14 cellular contexts compared by ENCODE assay signal in the genomic region with DNA sequence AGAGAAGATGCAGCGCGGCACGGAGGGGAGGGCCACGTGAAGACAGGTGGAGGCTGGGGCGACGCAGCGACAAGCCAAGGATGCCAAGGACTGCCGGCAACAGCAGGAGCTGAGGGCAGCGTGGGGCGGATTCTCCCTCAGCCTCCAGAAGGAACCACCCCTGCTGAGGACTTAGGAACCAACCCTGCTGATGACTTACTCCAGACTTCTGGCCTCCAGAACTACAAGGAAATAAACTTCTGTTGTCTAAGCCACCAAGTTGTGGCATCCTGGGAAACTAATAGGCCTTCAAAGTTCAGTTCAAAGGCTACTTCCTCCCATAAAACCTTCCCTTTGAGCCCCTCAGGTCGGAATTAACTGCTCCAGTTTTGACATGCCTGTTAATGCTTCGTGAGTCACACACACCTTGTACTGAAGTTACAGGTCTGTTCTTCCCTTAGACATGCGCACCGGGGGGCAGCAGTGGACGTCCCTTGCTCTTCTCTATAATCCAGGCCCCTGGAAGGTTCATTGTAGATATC.
DNase-seq lines count a peak whose midpoint lies in the region; ATAC-seq, FAIRE-seq and TF ChIP-seq lines count a peak whose summit lies in the region.
"Had no signal": no experiment of that assay in that cellular context is flagged by ENCODE, and none has a peak within 500 bp of the region (broad histone marks: within the 10 kb centered on the region; RNA-seq: fewer than 3 reads in every experiment).

No MANE protein-coding gene starts in this region.

- DNase-seq in natural killer cell, result no peak
- no peak for DNase-seq in natural killer cell treated with Interleukin-12 subunit alpha and Interleukin-12 subunit beta and Interleukin-15 and Interleukin-18, amount 100 ng/mL, for 72 hours (ENCODE audit: low spot score)
- peak; percentile 83 for DNase-seq in SW480 (ENCODE audit: low spot score)
- peak; percentile 94 for DNase-seq in islet precursor cell
- peak; percentile 14 to 54 for DNase-seq in upper lobe of left lung
- DNase-seq in GM19239 (ENCODE audit: insufficient read length, low spot score), result no peak
- no peak for DNase-seq in HEK293T (ENCODE audit: extremely low spot score)
- DNase-seq in UCSD-AML1 (lab: John Stamatoyannopoulos, UW; ENCODE audit: unreplicated experiment), result no peak
- DNase-seq: AML-193, gastrocnemius medialis, GDM1, NCI-H510A had no signal

- H3K4me3 ChIP-seq in upper lobe of left lung, result no peak overlapping the region
- H3K4me3 ChIP-seq: gastrocnemius medialis had no signal

- no peaks in the 10 kb centered on the region for H3K4me1 ChIP-seq in upper lobe of left lung
- H3K4me1 ChIP-seq: gastrocnemius medialis, parathyroid adenoma had no signal

- TF ChIP-seq CTCF in natural killer cell (IDR thresholded peaks at IDR 0.05) (no peak), upper lobe of left lung (IDR thresholded peaks at IDR 0.05) (no peak)

- H3K36me3 Mint-ChIP-seq in natural killer cell, result no peaks in the 10 kb centered on the region
- H3K36me3 Mint-ChIP-seq in natural killer cell treated with Interleukin-12 subunit alpha and Interleukin-12 subunit beta and Interleukin-15 and Interleukin-18, amount 100 ng/mL, for 72 hours, result no peaks in the 10 kb centered on the region

- CTCF ChIA-PET in HEK293T (lab: Yijun Ruan, JAX), result no interaction called here

- WGBS in upper lobe of left lung, 2 donors, result 89 to 90% methylated on average over 15 of the region's 15 CpGs

- no peaks in the 10 kb centered on the region for H3K27me3 ChIP-seq in upper lobe of left lung
- H3K27me3 ChIP-seq: gastrocnemius medialis had no signal

- no peaks in the 10 kb centered on the region for H3K27me3 Mint-ChIP-seq in natural killer cell (ENCODE audit: low read depth in 2 of 2)
- no peaks in the 10 kb centered on the region for H3K27me3 Mint-ChIP-seq in natural killer cell treated with Interleukin-12 subunit alpha and Interleukin-12 subunit beta and Interleukin-15 and Interleukin-18, amount 100 ng/mL, for 72 hours

- H3K4me3 Mint-ChIP-seq in natural killer cell, result no peak overlapping the region
- H3K4me3 Mint-ChIP-seq in natural killer cell treated with Interleukin-12 subunit alpha and Interleukin-12 subunit beta and Interleukin-15 and Interleukin-18, amount 100 ng/mL, for 72 hours, result no peak overlapping the region

- intact Hi-C loops in natural killer cell (cut with micrococcal nuclease), result no loop called here

- no peaks in the 10 kb centered on the region for H3K9me3 Mint-ChIP-seq in natural killer cell
- no peaks in the 10 kb centered on the region for H3K9me3 Mint-ChIP-seq in natural killer cell treated with Interleukin-12 subunit alpha and Interleukin-12 subunit beta and Interleukin-15 and Interleukin-18, amount 100 ng/mL, for 72 hours

- peaks cover 0 to 22% (median 8%) of the 10 kb centered on the region in 4 donors for H3K36me3 ChIP-seq in upper lobe of left lung
- H3K36me3 ChIP-seq: gastrocnemius medialis had no signal

- POLR2A ChIA-PET in HEK293T (lab: Yijun Ruan, JAX), result no interaction called here

- no peak overlapping the region for H3K27ac ChIP-seq in upper lobe of left lung
- H3K27ac ChIP-seq: gastrocnemius medialis, parathyroid adenoma had no signal

- no peak for FAIRE-seq in GM19239 (lab: Jason Lieb, UNC)
- FAIRE-seq: colon had no signal

- ATAC-seq in natural killer cell, result no peak
- no peak for ATAC-seq in natural killer cell treated with Interleukin-12 subunit alpha and Interleukin-12 subunit beta and Interleukin-15 and Interleukin-18, amount 100 ng/mL, for 72 hours
- ATAC-seq in upper lobe of left lung (ENCODE audit: low FRiP score in 2 of 2), result no peak
- ATAC-seq: gastrocnemius medialis had no signal

- H3K27ac Mint-ChIP-seq in natural killer cell, result peak overlapping the region; percentile 3 to 21
- H3K27ac Mint-ChIP-seq in natural killer cell treated with Interleukin-12 subunit alpha and Interleukin-12 subunit beta and Interleukin-15 and Interleukin-18, amount 100 ng/mL, for 72 hours, result no peak overlapping the region

- peaks cover 8 to 30% of the 10 kb centered on the region in 2 donors for H3K4me1 Mint-ChIP-seq in natural killer cell
- peaks cover 6 to 12% of the 10 kb centered on the region in 2 donors for H3K4me1 Mint-ChIP-seq in natural killer cell treated with Interleukin-12 subunit alpha and Interleukin-12 subunit beta and Interleukin-15 and Interleukin-18, amount 100 ng/mL, for 72 hours (ENCODE audit: low read depth in 2 of 2)

- no peaks in the 10 kb centered on the region for H3K9me3 ChIP-seq in upper lobe of left lung
- H3K9me3 ChIP-seq: gastrocnemius medialis had no signal

- TF ChIP-seq EP300 in upper lobe of left lung (IDR thresholded peaks at IDR 0.05), result no peak

- no peak for TF ChIP-seq POLR2A in upper lobe of left lung (IDR thresholded peaks at IDR 0.05)

TF ChIP-seq in HEK293T, 16 proteins besides CTCF, POLR2A, EP300 and RAD21:
- no peak for TF ChIP-seq FOXM1 (IDR thresholded peaks at IDR 0.05; ENCODE audit: borderline replicate concordance)
- no peak for TF ChIP-seq SUZ12 (IDR thresholded peaks at IDR 0.05)
- TF ChIP-seq LEF1 (IDR thresholded peaks at IDR 0.05; ENCODE audit: borderline replicate concordance), result no peak
- TF ChIP-seq L3MBTL2 (conservative IDR thresholded peaks at IDR 0.05), result no peak
- TF ChIP-seq PKNOX1 (IDR thresholded peaks at IDR 0.05), result no peak
- no peak for TF ChIP-seq CTBP1 (IDR thresholded peaks at IDR 0.05; ENCODE audit: borderline replicate concordance)

Comparison
In these comparisons a context has a peak if more than half of its experiments do, and no peak if none do; other contexts are left out.
1. H3K27ac Mint-ChIP-seq: peak in natural killer cell (2 of 2); none in natural killer cell treated with Interleukin-12 subunit alpha and Interleukin-12 subunit beta and Interleukin-15 and Interleukin-18, amount 100 ng/mL, for 72 hours (0 of 2).
2. DNase-seq: peak in SW480 (single experiment), islet precursor cell (single experiment) and upper lobe of left lung (2 of 2); none in natural killer cell (single experiment), natural killer cell treated with Interleukin-12 subunit alpha and Interleukin-12 subunit beta and Interleukin-15 and Interleukin-18, amount 100 ng/mL, for 72 hours (single experiment), GM19239 (single experiment), HEK293T (single experiment) and UCSD-AML1 (single experiment).